4 cellular contexts compared by ENCODE assay signal in the genomic region with DNA sequence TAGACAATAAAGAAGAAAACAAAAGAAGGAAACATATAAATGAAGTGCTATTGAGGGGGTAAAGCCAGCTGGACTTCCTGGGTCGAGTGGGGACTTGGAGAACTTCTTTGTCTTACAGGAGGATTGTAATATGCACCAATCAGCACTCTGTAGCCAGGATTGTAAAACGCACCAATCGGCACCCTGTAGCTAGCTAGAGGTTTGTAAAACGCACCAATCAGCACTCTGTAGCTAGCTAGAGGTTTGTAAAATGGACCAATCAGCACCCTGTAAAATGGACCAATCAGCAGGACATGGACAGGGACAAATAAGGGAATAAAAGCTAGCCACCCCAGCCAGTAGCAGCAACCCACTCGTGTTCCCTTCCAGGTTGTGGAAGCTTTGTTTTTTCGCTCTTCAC. TPM values are rescaled to one million over a fixed set of nuclear protein-coding genes. Genes with fewer than 3 reads are reported as not detected.
"Had no signal": no experiment of that assay in that cellular context is flagged by ENCODE, and none has a peak within 500 bp of the region (broad histone marks: within the 10 kb centered on the region; RNA-seq: fewer than 3 reads in every experiment).

No MANE protein-coding gene starts in this region.

RNA-seq across cellular contexts. Expression of a gene that starts 28.6 kb away (rescaled TPM):
- polyA plus RNA-seq: IgD-negative memory B cell had no signal

RNA-seq across cellular contexts. Expression of a gene that starts 54.6 kb away (rescaled TPM):
- total RNA-seq: GM23248, H4, HT-29 had no signal
- polyA plus RNA-seq: GM23248, IgD-negative memory B cell had no signal
